33 cellular contexts compared by ENCODE assay signal in the genomic region with DNA sequence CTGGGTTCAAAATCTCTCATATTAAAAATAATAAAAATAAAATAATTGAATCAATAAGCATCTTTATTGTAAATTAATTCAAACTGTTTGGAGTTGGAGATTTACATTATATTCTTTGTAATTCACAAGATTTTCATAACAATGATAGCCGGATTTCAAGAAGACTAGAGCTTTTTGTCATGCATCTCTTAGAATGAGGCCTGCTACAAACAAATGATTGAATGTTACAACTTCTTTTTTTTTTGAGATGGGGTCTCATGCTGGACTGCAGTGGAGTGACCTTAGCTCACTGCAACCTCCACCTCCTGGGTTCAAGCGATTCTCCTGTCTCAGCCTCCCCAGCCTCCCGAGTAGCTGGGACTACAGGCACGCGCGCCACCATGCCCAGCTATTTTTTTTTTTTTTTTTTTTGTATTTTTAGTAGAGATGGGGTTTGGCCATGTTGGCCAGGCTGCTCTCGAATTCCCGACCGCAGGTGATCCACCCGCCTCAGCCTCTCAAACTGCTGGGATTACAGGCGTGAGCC.
"Had no signal": no experiment of that assay in that cellular context is flagged by ENCODE, and none has a peak within 500 bp of the region (broad histone marks: within the 10 kb centered on the region; RNA-seq: fewer than 3 reads in every experiment).

No MANE protein-coding gene starts in this region.

- H3K9me3 ChIP-seq: esophagus muscularis mucosa, heart right ventricle, left lung, lower lobe of right lung, right atrium auricular region, thyroid gland had no signal

- H3K27me3 ChIP-seq: esophagus muscularis mucosa, foreskin keratinocyte, heart right ventricle, left lung, neural progenitor cell, right atrium auricular region, thyroid gland had no signal

- H3K4me3 ChIP-seq: esophagus muscularis mucosa, heart right ventricle, left lung, lower lobe of right lung, right atrium auricular region, smooth muscle cell, thyroid gland had no signal

- ATAC-seq: activated CD4-positive, CD25-positive, alpha-beta regulatory T cell treated with anti-CD3 and anti-CD28 coated beads, Interleukin-2, amount 50 U/mL, for 24 hours; activated T-helper 17 cell treated with anti-CD3 and anti-CD28 coated beads, Interleukin-2, amount 50 U/mL, for 72 hours; foreskin keratinocyte; heart right ventricle; left lung; lower lobe of right lung; naive thymus-derived CD8-positive, alpha-beta T cell; stimulated activated memory B cell treated with anti-CD40 and anti-IgM and Interleukin-4, amounts not matched to agents 10 μg/mL and 1 μg/mL and 100 μg/mL, for 72 hours; stimulated activated naive CD8-positive, alpha-beta T cell treated with anti-CD3 and anti-CD28 coated beads, Interleukin-15, amount 100 ng/mL, for 72 hours had no signal

- H3K9ac ChIP-seq: neural progenitor cell, parathyroid adenoma had no signal

- H2AFZ ChIP-seq: neural progenitor cell, parathyroid adenoma had no signal

- DNase-seq: activated CD4-positive, alpha-beta memory T cell treated with anti-CD3 and anti-CD28 coated beads, Interleukin-2, amount 10 ng/mL, durations not matched to agents 7 days and 5 days; activated CD4-positive, alpha-beta T cell treated with anti-CD3 and anti-CD28 coated beads for 48 hours; activated CD8-positive, alpha-beta memory T cell treated with anti-CD3 and anti-CD28 coated beads, Interleukin-2, amount 50 U/mL, for 48 hours; activated gamma-delta T cell treated with Interleukin-2 at 50 U/mL for 16 hours; activated naive CD4-positive, alpha-beta T cell treated with anti-CD3 and anti-CD28 coated beads, Interleukin-2, amount 50 U/mL, for 16 hours; activated T-cell treated with anti-CD3 and anti-CD28 coated beads, Interleukin-2, amount 50 U/mL, for 24 hours; amniotic stem cell; caudate nucleus; endodermal cell; foreskin keratinocyte; heart right ventricle; left lung; lower lobe of right lung; mesenchymal stem cell; naive thymus-derived CD8-positive, alpha-beta T cell; occipital lobe; stimulated activated CD4-positive, alpha-beta T cell treated with anti-CD3 and anti-CD28 coated beads, Interleukin-1b, Interleukin-23, amount 100 ng/mL, for 48 hours; stimulated activated CD4-positive, alpha-beta T cell treated with anti-CD3 and anti-CD28 coated beads, Interleukin-4, amount 100 ng/mL, for 4 hours; stimulated activated CD8-positive, alpha-beta memory T cell treated with anti-CD3 and anti-CD28 coated beads, Interleukin-4, amount 100 ng/mL, for 48 hours; stimulated activated naive CD8-positive, alpha-beta T cell treated with anti-CD3 and anti-CD28 coated beads, Interleukin-15, amount 100 ng/mL, for 72 hours; T-helper 9 cell; thyroid gland had no signal

- H3K27ac ChIP-seq: foreskin keratinocyte, heart right ventricle, left lung, lower lobe of right lung, neural progenitor cell, parathyroid adenoma, right atrium auricular region, VCaP had no signal

- FAIRE-seq: islet of Langerhans, TTC549 had no signal
